ENCODE assay signal across 19 cellular contexts in the genomic region with DNA sequence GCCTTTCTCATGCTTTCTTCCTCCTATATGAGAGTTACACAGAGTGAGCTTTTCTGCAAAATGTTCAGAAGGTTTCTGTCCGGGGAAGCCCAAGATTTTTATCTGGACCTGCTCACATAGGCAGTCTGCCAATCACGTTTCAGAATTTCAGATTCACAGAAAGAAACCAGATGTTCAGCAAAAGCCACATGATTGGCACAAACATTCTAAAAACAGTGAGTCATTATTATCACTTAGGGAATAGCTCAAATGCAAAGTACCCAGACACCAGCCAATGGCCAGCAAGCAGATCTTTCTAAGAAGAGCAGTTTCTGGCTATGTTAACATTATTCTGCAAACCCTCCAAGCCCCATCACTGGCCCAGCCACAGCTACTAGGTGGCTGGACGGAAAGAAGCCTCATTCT.
DNase-seq lines count a peak whose midpoint lies in the region; ATAC-seq, FAIRE-seq and TF ChIP-seq lines count a peak whose summit lies in the region.
"Had no signal": no experiment of that assay in that cellular context is flagged by ENCODE, and none has a peak within 500 bp of the region (broad histone marks: within the 10 kb centered on the region; RNA-seq: fewer than 3 reads in every experiment).

No MANE protein-coding gene starts in this region.

- no peak overlapping the region for H2AFZ ChIP-seq in OCI-LY3 (ENCODE audit: low read depth, low read length)

- no peaks in the 10 kb centered on the region for H3K79me2 ChIP-seq in OCI-LY3 (ENCODE audit: low read length)

- TF ChIP-seq CTCF in OCI-LY3 (IDR thresholded peaks at IDR 0.05; ENCODE audit: low read depth, low read length) = no peak
- TF ChIP-seq CTCF in fibroblast of mammary gland (conservative IDR thresholded peaks at IDR 0.05; ENCODE audit: control insufficient read depth, insufficient read depth, low read depth, low read length) = no peak

- H3K4me2 ChIP-seq in OCI-LY3 (ENCODE audit: low read length) = peak overlapping the region; percentile 60

- no peak overlapping the region for H3K27ac Mint-ChIP-seq in stimulated activated naive CD8-positive, alpha-beta T cell treated with anti-CD3 and anti-CD28 coated beads, Interleukin-15, amount 100 ng/mL, for 72 hours
- H3K27ac Mint-ChIP-seq: activated naive CD8-positive, alpha-beta T cell treated with anti-CD3 and anti-CD28 coated beads, Interleukin-2, amount 10 ng/mL, durations not matched to agents 7 days and 5 days; immature natural killer cell; T-helper 1 cell treated with Interleukin-12 subunit alpha and Interleukin-12 subunit beta and Interleukin-4 antibody, amounts not matched to agents 30 μg/mL and 1 μg/mL, for 36 hours had no signal

- no peaks in the 10 kb centered on the region for H3K9me3 Mint-ChIP-seq in stimulated activated naive CD8-positive, alpha-beta T cell treated with anti-CD3 and anti-CD28 coated beads, Interleukin-15, amount 100 ng/mL, for 72 hours
- H3K9me3 Mint-ChIP-seq: activated naive CD8-positive, alpha-beta T cell treated with anti-CD3 and anti-CD28 coated beads, Interleukin-2, amount 10 ng/mL, durations not matched to agents 7 days and 5 days had no signal

- H3K4me3 Mint-ChIP-seq in stimulated activated naive CD8-positive, alpha-beta T cell treated with anti-CD3 and anti-CD28 coated beads, Interleukin-15, amount 100 ng/mL, for 72 hours = no peak overlapping the region
- H3K4me3 Mint-ChIP-seq: activated naive CD8-positive, alpha-beta T cell treated with anti-CD3 and anti-CD28 coated beads, Interleukin-2, amount 10 ng/mL, durations not matched to agents 7 days and 5 days; immature natural killer cell; T-helper 1 cell treated with Interleukin-12 subunit alpha and Interleukin-12 subunit beta and Interleukin-4 antibody, amounts not matched to agents 30 μg/mL and 1 μg/mL, for 36 hours had no signal

- H3K27ac ChIP-seq in OCI-LY3 (ENCODE audit: low read length) = peak overlapping the region; percentile 98

- peak; percentile 19 for ATAC-seq in stimulated activated naive CD8-positive, alpha-beta T cell treated with anti-CD3 and anti-CD28 coated beads, Interleukin-15, Interleukin-2, amounts not matched to agents 100 U/mL and 50 U/mL, for 24 hours
- no peak for ATAC-seq in stimulated activated naive CD8-positive, alpha-beta T cell treated with anti-CD3 and anti-CD28 coated beads, Interleukin-15, amount 100 ng/mL, for 72 hours
- ATAC-seq: HCT116, mucosa of descending colon had no signal

- H3K27me3 ChIP-seq in OCI-LY3 (ENCODE audit: low read depth, low read length) = no peaks in the 10 kb centered on the region

- no peak for FAIRE-seq in urothelium cell line (lab: Jason Lieb, UNC)

- no peaks in the 10 kb centered on the region for H3K4me1 Mint-ChIP-seq in stimulated activated naive CD8-positive, alpha-beta T cell treated with anti-CD3 and anti-CD28 coated beads, Interleukin-15, amount 100 ng/mL, for 72 hours
- H3K4me1 Mint-ChIP-seq: activated naive CD8-positive, alpha-beta T cell treated with anti-CD3 and anti-CD28 coated beads, Interleukin-2, amount 10 ng/mL, durations not matched to agents 7 days and 5 days; immature natural killer cell had no signal

- H3K4me1 ChIP-seq in OCI-LY3 (ENCODE audit: low read length) = peaks cover 38% of the 10 kb centered on the region

- H3K4me3 ChIP-seq in OCI-LY3 (ENCODE audit: low read length) (no peak overlapping the region), fibroblast of mammary gland (ENCODE audit: control insufficient read depth, low read depth, low read length) (no peak overlapping the region)
- H3K4me3 ChIP-seq: mucosa of descending colon had no signal

- DNase-seq in stimulated activated naive CD8-positive, alpha-beta T cell treated with anti-CD3 and anti-CD28 coated beads, Interleukin-15, Interleukin-2, amounts not matched to agents 100 U/mL and 50 U/mL, for 24 hours = peak; percentile 3
- DNase-seq in stimulated activated naive CD8-positive, alpha-beta T cell treated with anti-CD3 and anti-CD28 coated beads, Interleukin-15, amount 100 ng/mL, for 72 hours = no peak
- DNase-seq in fibroblast of mammary gland (ENCODE audit: low read depth) (peak; percentile 73), urothelium cell line (ENCODE audit: low spot score) (peak; percentile 17), germinal center (ENCODE audit: low spot score) (no peak)
- no peak for DNase-seq in NK-92 treated with Interleukin-12 subunit alpha and Interleukin-12 subunit beta, amount 100 ng/mL, for 24 hours (lab: John Stamatoyannopoulos, UW)
- DNase-seq in activated CD4-positive, alpha-beta T cell treated with anti-CD3 and anti-CD28 coated beads for 1 hour = no peak
- DNase-seq: activated CD4-positive, alpha-beta T cell treated with anti-CD3 and anti-CD28 coated beads, Interleukin-2, amount 50 U/mL, for 1 hour; activated naive CD8-positive, alpha-beta T cell treated with anti-CD3 and anti-CD28 coated beads, Interleukin-2, amount 10 ng/mL, durations not matched to agents 7 days and 5 days; cortex of kidney; foreskin melanocyte; GF-D8; immature natural killer cell; NCI-H2171; retina had no signal

- peaks cover 5% of the 10 kb centered on the region for H3K36me3 ChIP-seq in OCI-LY3 (replicated peaks; ENCODE audit: low read depth, low read length)

- H3K9me3 ChIP-seq in OCI-LY3 (ENCODE audit: insufficient read depth, low read length) = peaks cover 9% of the 10 kb centered on the region; the same call in 1 of the 2 replicates

- no peaks in the 10 kb centered on the region for H3K27me3 Mint-ChIP-seq in stimulated activated naive CD8-positive, alpha-beta T cell treated with anti-CD3 and anti-CD28 coated beads, Interleukin-15, amount 100 ng/mL, for 72 hours
- H3K27me3 Mint-ChIP-seq: activated naive CD8-positive, alpha-beta T cell treated with anti-CD3 and anti-CD28 coated beads, Interleukin-2, amount 10 ng/mL, durations not matched to agents 7 days and 5 days had no signal

- no peaks in the 10 kb centered on the region for H4K20me1 ChIP-seq in OCI-LY3 (ENCODE audit: insufficient read depth, low read length)

- H3K9ac ChIP-seq in OCI-LY3 (ENCODE audit: low read length) = peak overlapping the region; percentile 62; the same call in 1 of the 2 replicates

Comparison
In these comparisons a context has a peak if more than half of its experiments do, and no peak if none do; other contexts are left out.
1. DNase-seq: peak in stimulated activated naive CD8-positive, alpha-beta T cell treated with anti-CD3 and anti-CD28 coated beads, Interleukin-15, Interleukin-2, amounts not matched to agents 100 U/mL and 50 U/mL, for 24 hours (single experiment), fibroblast of mammary gland (single experiment) and urothelium cell line (single experiment); none in stimulated activated naive CD8-positive, alpha-beta T cell treated with anti-CD3 and anti-CD28 coated beads, Interleukin-15, amount 100 ng/mL, for 72 hours (0 of 2), NK-92 treated with Interleukin-12 subunit alpha and Interleukin-12 subunit beta, amount 100 ng/mL, for 24 hours (single experiment), germinal center (single experiment) and activated CD4-positive, alpha-beta T cell treated with anti-CD3 and anti-CD28 coated beads for 1 hour (single experiment).